Comparison of ENCODE assay signal across 23 cellular contexts in the genomic region with DNA sequence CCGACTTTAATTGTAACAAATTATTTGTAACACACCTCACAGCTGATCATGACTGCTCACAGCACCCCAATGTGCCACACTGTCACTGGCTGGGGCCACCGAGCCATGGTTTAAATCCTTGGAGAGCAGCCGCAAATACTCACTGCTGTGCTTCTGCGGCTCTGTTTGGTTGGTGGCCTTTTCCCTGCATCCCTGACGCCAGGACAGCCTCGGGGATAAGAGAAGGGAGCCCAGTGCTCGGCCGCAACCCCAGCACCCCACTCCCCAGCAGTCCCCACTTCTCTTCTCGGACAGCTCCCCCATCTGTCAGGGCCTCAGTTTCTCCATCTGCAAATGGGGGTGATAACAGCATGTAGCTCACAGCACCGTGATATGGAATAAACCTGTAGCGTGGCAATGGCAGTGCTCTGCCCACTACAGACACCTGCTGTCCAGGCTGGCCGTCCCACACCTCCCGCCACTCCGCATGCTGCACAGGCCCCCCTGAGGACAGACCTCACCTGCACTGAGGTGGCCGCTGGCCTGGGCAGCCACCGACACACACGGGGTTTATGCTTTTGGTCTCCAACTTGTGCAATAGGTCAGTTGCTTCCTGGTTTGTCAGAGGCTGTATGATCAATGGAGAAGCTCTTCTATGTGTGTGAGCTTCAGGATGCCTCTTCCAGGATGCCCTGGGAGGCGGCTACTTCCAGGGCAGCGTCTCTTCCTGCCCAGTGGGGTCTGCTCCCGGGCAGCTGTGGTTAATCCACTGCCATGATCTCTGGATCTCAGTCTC.
DNase-seq lines count a peak whose midpoint lies in the region; ATAC-seq and TF ChIP-seq lines count a peak whose summit lies in the region.
"Had no signal": no experiment of that assay in that cellular context is flagged by ENCODE, and none has a peak within 500 bp of the region (broad histone marks: within the 10 kb centered on the region; RNA-seq: fewer than 3 reads in every experiment).

No MANE protein-coding gene starts in this region.

- DNase-seq in DND-41 (no peak), endodermal cell (peak; percentile 20), osteocyte (ENCODE audit: extremely low spot score, unreplicated experiment) (peak; percentile 74), DMS153 (lab: John Stamatoyannopoulos, UW) (no peak), medulla oblongata (ENCODE audit: extremely low spot score) (no peak), NCI-H1694 treated with DMSO at 0.1 percent for 48 hours (lab: John Stamatoyannopoulos, UW) (no peak)
- DNase-seq: activated CD4-positive, alpha-beta T cell treated with anti-CD3 and anti-CD28 coated beads, Interleukin-2, amount 10 ng/mL, durations not matched to agents 7 days and 5 days; COR-L47; GOT3; KG1; NCI-H1048; NCI-H2029; NCI-H345; NCI-H82; SJCRH30; stimulated activated CD4-positive, alpha-beta T cell treated with anti-CD3 and anti-CD28 coated beads, Interleukin-1b, Interleukin-23, amount 100 ng/mL, for 48 hours; stimulated activated naive CD4-positive, alpha-beta T cell treated with Interleukin-2 at 50 U/mL for 16 hours; transverse colon had no signal

- no peak for TF ChIP-seq CTCF in DND-41 (IDR thresholded peaks at IDR 0.05; ENCODE audit: borderline replicate concordance, extremely low read depth, low read length, poor library complexity, severe bottlenecking)
- TF ChIP-seq CTCF in endodermal cell (conservative IDR thresholded peaks at IDR 0.05): no peak
- no peak for TF ChIP-seq CTCF in osteocyte (IDR thresholded peaks at IDR 0.05)

- H3K4me2 ChIP-seq in BLaER1 (peak overlapping the region; percentile 88), DND-41 (ENCODE audit: insufficient read depth, low read length) (peak overlapping the region; percentile 66)

- H3K9ac ChIP-seq in BLaER1 (peak overlapping the region; percentile 68), DND-41 (ENCODE audit: low read depth, low read length) (peak overlapping the region; percentile 67), endodermal cell (ENCODE audit: extremely low read depth, low read length, poor library complexity, severe bottlenecking) (no peak overlapping the region)

- H3K4me1 ChIP-seq in BLaER1 (peaks cover 70% of the 10 kb centered on the region), DND-41 (ENCODE audit: insufficient read depth, low read length) (peaks cover 84% of the 10 kb centered on the region), endodermal cell (ENCODE audit: control insufficient read depth, insufficient read depth, low read length) (no peaks in the 10 kb centered on the region)
- H3K4me1 ChIP-seq: body of pancreas, pancreas, transverse colon had no signal

- peak overlapping the region; percentile 86 for H3K27ac ChIP-seq in BLaER1
- peak overlapping the region; percentile 98 for H3K27ac ChIP-seq in DND-41 (ENCODE audit: low read length)
- no peak overlapping the region for H3K27ac ChIP-seq in endodermal cell (ENCODE audit: low read depth, low read length)
- H3K27ac ChIP-seq: body of pancreas, pancreas, SJCRH30, transverse colon had no signal

- peak overlapping the region; percentile 58 for H3K4me3 ChIP-seq in BLaER1
- peak overlapping the region; percentile 8 to 53; a peak in 3 of 4 replicates for H3K4me3 ChIP-seq in DND-41 (ENCODE audit: low read depth in 1 of 2, low read length in 2 of 2)
- no peak overlapping the region for H3K4me3 ChIP-seq in endodermal cell (ENCODE audit: low read length)
- H3K4me3 ChIP-seq: body of pancreas, lung, pancreas, SJCRH30, transverse colon had no signal

- H3K9me3 Mint-ChIP-seq in endodermal cell (no peaks in the 10 kb centered on the region), osteocyte (ENCODE audit: unreplicated experiment) (no peaks in the 10 kb centered on the region)
- H3K9me3 Mint-ChIP-seq: activated CD4-positive, alpha-beta T cell treated with anti-CD3 and anti-CD28 coated beads, Interleukin-2, amount 10 ng/mL, durations not matched to agents 7 days and 5 days had no signal

- no peaks in the 10 kb centered on the region for H4K20me1 ChIP-seq in BLaER1
- no peaks in the 10 kb centered on the region for H4K20me1 ChIP-seq in DND-41 (ENCODE audit: insufficient read depth, low read length)

- H3K36me3 ChIP-seq in BLaER1 (peaks cover 12% of the 10 kb centered on the region), DND-41 (ENCODE audit: insufficient read depth, low read length) (peaks cover 6% of the 10 kb centered on the region; the same call in 1 of the 2 replicates), endodermal cell (ENCODE audit: control insufficient read depth, insufficient read depth, low read length) (no peaks in the 10 kb centered on the region)
- H3K36me3 ChIP-seq: pancreas, SJCRH30, transverse colon had no signal

- H3K79me2 ChIP-seq in DND-41 (ENCODE audit: insufficient read depth, low read length): peaks cover 22% of the 10 kb centered on the region

- WGBS in endodermal cell (ENCODE audit: insufficient coverage in 1 of 2, insufficient read length in 1 of 2), 2 experiments: 85 to 91% methylated on average over 9 to 20 of the region's 20 CpGs

- no peaks in the 10 kb centered on the region for H3K27me3 ChIP-seq in BLaER1
- no peaks in the 10 kb centered on the region for H3K27me3 ChIP-seq in DND-41 (ENCODE audit: insufficient read depth, low read length, poor library complexity)
- H3K27me3 ChIP-seq in endodermal cell (ENCODE audit: control insufficient read depth, insufficient read depth, low read length, poor library complexity, severe bottlenecking): no peaks in the 10 kb centered on the region
- H3K27me3 ChIP-seq: body of pancreas, pancreas, SJCRH30, transverse colon had no signal

- H3K36me3 Mint-ChIP-seq in endodermal cell (ENCODE audit: low read depth): no peaks in the 10 kb centered on the region
- no peaks in the 10 kb centered on the region for H3K36me3 Mint-ChIP-seq in osteocyte (ENCODE audit: unreplicated experiment)
- H3K36me3 Mint-ChIP-seq: activated naive CD8-positive, alpha-beta T cell had no signal

- H3K9me3 ChIP-seq in BLaER1 (peaks cover 16% of the 10 kb centered on the region), DND-41 (ENCODE audit: insufficient read depth, low read length, severe bottlenecking) (no peaks in the 10 kb centered on the region), endodermal cell (ENCODE audit: control insufficient read depth, low read length) (no peaks in the 10 kb centered on the region)
- H3K9me3 ChIP-seq: body of pancreas, pancreas, SJCRH30, transverse colon had no signal

- H3K4me3 Mint-ChIP-seq in endodermal cell (no peak overlapping the region), osteocyte (ENCODE audit: unreplicated experiment) (no peak overlapping the region)
- H3K4me3 Mint-ChIP-seq: activated CD4-positive, alpha-beta T cell treated with anti-CD3 and anti-CD28 coated beads, Interleukin-2, amount 10 ng/mL, durations not matched to agents 7 days and 5 days; activated naive CD8-positive, alpha-beta T cell had no signal

- no peak for ATAC-seq in DND-41 (ENCODE audit: insufficient read depth, low read depth)
- ATAC-seq: body of pancreas had no signal

- peaks cover 2% of the 10 kb centered on the region for H3K4me1 Mint-ChIP-seq in endodermal cell
- H3K4me1 Mint-ChIP-seq in osteocyte (ENCODE audit: unreplicated experiment): no peaks in the 10 kb centered on the region

- H3K27ac Mint-ChIP-seq in endodermal cell (no peak overlapping the region), osteocyte (ENCODE audit: unreplicated experiment) (no peak overlapping the region)
- H3K27ac Mint-ChIP-seq: activated naive CD8-positive, alpha-beta T cell had no signal

- peak overlapping the region; percentile 31; the same call in 1 of the 2 replicates for H2AFZ ChIP-seq in DND-41 (ENCODE audit: low read depth, low read length)

- H3K27me3 Mint-ChIP-seq in endodermal cell (ENCODE audit: insufficient read depth) (peaks cover 6% of the 10 kb centered on the region), osteocyte (ENCODE audit: unreplicated experiment) (no peaks in the 10 kb centered on the region)
- H3K27me3 Mint-ChIP-seq: activated CD4-positive, alpha-beta T cell treated with anti-CD3 and anti-CD28 coated beads, Interleukin-2, amount 10 ng/mL, durations not matched to agents 7 days and 5 days had no signal

Comparison
In these comparisons a context has a peak if more than half of its experiments do, and no peak if none do; other contexts are left out.
1. DNase-seq: peak in endodermal cell (single experiment) and osteocyte (single experiment); none in DND-41 (single experiment), DMS153 (single experiment), medulla oblongata (single experiment) and NCI-H1694 treated with DMSO at 0.1 percent for 48 hours (single experiment).